1 cellular context compared by ENCODE assay signal in the genomic region with DNA sequence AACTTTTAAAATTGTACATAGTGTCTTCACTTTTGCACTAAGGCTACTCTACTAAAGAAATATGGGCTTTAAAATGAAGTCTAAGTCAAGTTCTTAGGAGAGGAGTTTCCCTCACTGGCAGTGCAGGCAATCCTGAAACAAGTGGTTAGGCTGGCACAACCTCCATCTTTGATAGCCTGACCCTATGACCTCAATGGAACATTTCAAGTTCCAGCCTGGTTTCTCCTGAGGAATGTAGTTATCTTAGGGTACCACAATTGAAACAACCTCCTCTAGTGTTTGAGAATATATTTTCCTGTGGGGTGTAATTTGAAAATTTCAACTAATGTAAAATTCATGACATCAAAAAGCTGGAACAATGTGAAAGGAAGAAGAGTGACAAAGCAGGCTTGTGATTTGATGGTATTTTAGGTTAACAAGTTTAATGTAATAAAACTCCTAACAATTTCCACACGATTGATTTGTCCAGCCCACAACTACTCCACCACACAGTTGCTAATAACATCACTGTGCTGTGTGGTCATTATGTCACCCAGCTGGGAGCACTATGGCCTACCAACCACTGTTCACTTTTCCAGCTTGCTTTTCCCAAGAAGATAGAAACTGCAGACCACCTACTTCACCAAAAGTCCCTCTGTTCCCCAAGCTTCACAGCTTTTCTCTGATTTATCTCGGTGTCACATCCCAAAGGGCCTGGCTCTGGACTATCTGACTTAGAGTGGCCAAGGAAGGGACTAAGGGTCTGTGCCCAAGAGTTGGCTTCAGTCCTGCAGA.
A peak's percentile ranks its signal among the peaks of the same experiment; 100 is the strongest.
TF ChIP-seq lines count a peak whose summit lies in the region.

No MANE protein-coding gene starts in this region.

TF ChIP-seq in HepG2, 621 proteins besides CTCF, POLR2A, EP300 and RAD21 (continued from another document):
- 0 out of 2 replicates have a peak, but pooled peaks have one; percentile 2 for TF ChIP-seq SIN3A (IDR thresholded peaks at IDR 0.05; ENCODE audit: borderline replicate concordance, low read depth, low read length)
